Comparison of ENCODE assay signal across 1 cellular context in the genomic region with DNA sequence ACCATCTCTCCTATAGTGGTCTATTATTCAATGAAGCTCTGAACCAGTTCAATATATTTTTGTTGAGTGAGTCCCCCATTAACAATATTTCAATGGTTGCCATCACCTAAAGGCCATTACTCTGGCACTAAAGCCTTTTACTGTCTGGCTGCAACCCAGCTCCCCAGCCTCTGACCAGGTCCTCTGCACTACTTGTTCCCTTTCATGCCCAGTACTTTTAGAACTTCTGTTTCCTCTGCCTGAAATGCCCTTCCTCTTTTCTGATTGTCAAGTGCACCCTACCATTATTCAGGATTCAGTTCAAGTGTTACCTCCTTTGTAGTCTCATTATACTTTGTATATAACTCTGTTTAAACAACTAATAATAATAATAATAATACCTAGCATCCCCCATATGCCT.
TF ChIP-seq lines count a peak whose summit lies in the region.

No MANE protein-coding gene starts in this region.

TF ChIP-seq in IMR-90, 13 proteins besides CTCF, POLR2A, EP300 and RAD21:
- TF ChIP-seq, protein P1, sequence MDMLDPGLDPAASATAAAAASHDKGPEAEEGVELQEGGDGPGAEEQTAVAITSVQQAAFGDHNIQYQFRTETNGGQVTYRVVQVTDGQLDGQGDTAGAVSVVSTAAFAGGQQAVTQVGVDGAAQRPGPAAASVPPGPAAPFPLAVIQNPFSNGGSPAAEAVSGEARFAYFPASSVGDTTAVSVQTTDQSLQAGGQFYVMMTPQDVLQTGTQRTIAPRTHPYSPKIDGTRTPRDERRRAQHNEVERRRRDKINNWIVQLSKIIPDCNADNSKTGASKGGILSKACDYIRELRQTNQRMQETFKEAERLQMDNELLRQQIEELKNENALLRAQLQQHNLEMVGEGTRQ (IDR thresholded peaks at IDR 0.05; ENCODE audit: low read depth, low read length) = no peak
- no peak for TF ChIP-seq CHD1 (IDR thresholded peaks at IDR 0.05; ENCODE audit: low read depth, low read length)
- TF ChIP-seq RFX5 (IDR thresholded peaks at IDR 0.05; ENCODE audit: low read depth, low read length) = no peak
- TF ChIP-seq MXI1 (IDR thresholded peaks at IDR 0.05; ENCODE audit: borderline replicate concordance, low read depth, low read length) = no peak
- TF ChIP-seq NFE2L2 (IDR thresholded peaks at IDR 0.05; ENCODE audit: low read depth, low read length) = no peak
- TF ChIP-seq MAFK (IDR thresholded peaks at IDR 0.05; ENCODE audit: low read depth, low read length) = no peak
- TF ChIP-seq SMC3 (IDR thresholded peaks at IDR 0.05; ENCODE audit: low read depth, low read length) = no peak
- TF ChIP-seq RCOR1 (IDR thresholded peaks at IDR 0.05; ENCODE audit: insufficient replicate concordance, low read length) = no peak
- TF ChIP-seq MAZ (IDR thresholded peaks at IDR 0.05; ENCODE audit: borderline replicate concordance, low read depth, low read length) = no peak
- no peak for TF ChIP-seq CEBPB (IDR thresholded peaks at IDR 0.05; ENCODE audit: low read depth, low read length)
- no peak for TF ChIP-seq BHLHE40 (IDR thresholded peaks at IDR 0.05; ENCODE audit: low read depth, low read length)
- TF ChIP-seq ELK1 (IDR thresholded peaks at IDR 0.05; ENCODE audit: borderline replicate concordance, low read depth, low read length) = no peak
- no peak for TF ChIP-seq FOS (IDR thresholded peaks at IDR 0.05; ENCODE audit: low read depth, low read length)
